Comparison of ENCODE assay signal across 18 cellular contexts in genomic region chr18:57657566-57657965, GRCh38. TPM values are rescaled to one million over a fixed set of nuclear protein-coding genes. Genes with fewer than 3 reads are reported as not detected.
DNase-seq lines count a peak whose midpoint lies in the region; ATAC-seq, FAIRE-seq and TF ChIP-seq lines count a peak whose summit lies in the region.
"Had no signal": no experiment of that assay in that cellular context is flagged by ENCODE, and none has a peak within 500 bp of the region (broad histone marks: within the 10 kb centered on the region; RNA-seq: fewer than 3 reads in every experiment).

No MANE protein-coding gene starts in this region.

- TF ChIP-seq CTCF in VCaP (conservative IDR thresholded peaks at IDR 0.05) (no peak), stomach (IDR thresholded peaks at IDR 0.05) (no peak)

- H3K4me1 ChIP-seq in stomach (peaks cover 0 to 27% (median 15%) of the 10 kb centered on the region in 4 donors), small intestine (ENCODE audit: control insufficient read depth in 2 of 2, insufficient read depth in 1 of 2, low read depth in 1 of 2, low read length in 1 of 2) (no peaks in the 10 kb centered on the region)
- H3K4me1 ChIP-seq: Peyer's patch had no signal

- H3K27me3 ChIP-seq in stomach (no peaks in the 10 kb centered on the region), small intestine (ENCODE audit: control insufficient read depth in 2 of 2, insufficient read depth in 2 of 2, low read length in 2 of 2) (no peaks in the 10 kb centered on the region)
- H3K27me3 ChIP-seq: BLaER1, Peyer's patch had no signal

- peak; percentile 74 for DNase-seq in dermis blood vessel endothelial cell
- peak; percentile 25 for DNase-seq in left kidney (ENCODE audit: low read depth, low spot score)
- no peak for DNase-seq in stomach
- no peak for DNase-seq in small intestine
- DNase-seq in OCI-M1 (lab: John Stamatoyannopoulos, UW) = no peak
- no peak for DNase-seq in HCEC 1CT
- DNase-seq: DMS 273 treated with DMSO at 0.1 percent for 48 hours, EL, NCI-H1092, NCI-H1694 treated with DMSO at 0.1 percent for 48 hours, NCI-H446 treated with DMSO at 0.1 percent for 48 hours, NCI-H748 treated with DMSO at 0.1 percent for 48 hours, Peyer's patch, SIG-M5 had no signal

- FAIRE-seq in small intestine (lab: Jason Lieb, UNC) = no peak

- H3K4me3 ChIP-seq in stomach (no peak overlapping the region), small intestine (ENCODE audit: low read depth in 1 of 2, low read length in 2 of 2) (no peak overlapping the region)
- H3K4me3 ChIP-seq: BLaER1, Peyer's patch had no signal

- peaks cover 5 to 15% (median 11%) of the 10 kb centered on the region in 4 donors for H3K9me3 ChIP-seq in stomach
- H3K9me3 ChIP-seq in small intestine (ENCODE audit: control insufficient read depth, low read depth) = no peaks in the 10 kb centered on the region

- H3K27ac ChIP-seq in VCaP (peak overlapping the region; percentile 19; the same call in 1 of the 2 replicates), stomach (peak overlapping the region; percentile 64 to 85 (median 75)), small intestine (ENCODE audit: low read depth in 1 of 2, low read length in 1 of 2) (no peak overlapping the region)
- H3K27ac ChIP-seq: BLaER1, KMS-11, Peyer's patch had no signal

- H3K36me3 ChIP-seq in stomach (peaks cover 9 to 92% (median 87%) of the 10 kb centered on the region in 4 donors), small intestine (ENCODE audit: control insufficient read depth in 2 of 2, insufficient read depth in 2 of 2, low read length in 2 of 2) (peaks cover 8 to 19% of the 10 kb centered on the region in 2 donors)

- TF ChIP-seq EP300 in stomach (IDR thresholded peaks at IDR 0.05) = no peak

- intact Hi-C loops in stomach (cut with DNase I; ENCODE audit: low total_unique reads) = no loop called here

- no peak for ATAC-seq in HG03135 (IDR thresholded peaks at IDR 0.05; ENCODE audit: unreplicated experiment)

- no peak for TF ChIP-seq POLR2A in stomach (IDR thresholded peaks at IDR 0.05)

- 62 to 74% (median 65%) methylated on average over 2 of the region's 2 CpGs for WGBS in stomach, 5 donors
- 67 to 92% (median 90%) methylated on average over 2 of the region's 2 CpGs for WGBS in small intestine, 3 donors

RNA-seq across cellular contexts. Expression of gene NARS1, which starts 35.9 kb away (rescaled TPM):
- total RNA-seq in dermis blood vessel endothelial cell (145 and 192 TPM in 2 replicates), stomach (100 to 1,000 TPM in 4 of 5 donors, 10 to 100 TPM in 1; 48.4 to 502 (median 135) TPM)
- polyA plus RNA-seq in stomach (10 to 100 TPM; 60.6 to 71.2 (median 65.1) TPM), small intestine (100 to 1,000 TPM in 2 of 3 donors, 10 to 100 TPM in 1; 86.2 to 134 (median 110) TPM)

Comparison
In these comparisons a context has a peak if more than half of its experiments do, and no peak if none do; other contexts are left out.
1. H3K27ac ChIP-seq: peak in VCaP (single experiment) and stomach (5 of 5); none in small intestine (0 of 2).
2. DNase-seq: peak in dermis blood vessel endothelial cell (single experiment) and left kidney (single experiment); none in stomach (single experiment), small intestine (single experiment), OCI-M1 (single experiment) and HCEC 1CT (single experiment).